Comparison of ENCODE assay signal across 9 cellular contexts in the genomic region with DNA sequence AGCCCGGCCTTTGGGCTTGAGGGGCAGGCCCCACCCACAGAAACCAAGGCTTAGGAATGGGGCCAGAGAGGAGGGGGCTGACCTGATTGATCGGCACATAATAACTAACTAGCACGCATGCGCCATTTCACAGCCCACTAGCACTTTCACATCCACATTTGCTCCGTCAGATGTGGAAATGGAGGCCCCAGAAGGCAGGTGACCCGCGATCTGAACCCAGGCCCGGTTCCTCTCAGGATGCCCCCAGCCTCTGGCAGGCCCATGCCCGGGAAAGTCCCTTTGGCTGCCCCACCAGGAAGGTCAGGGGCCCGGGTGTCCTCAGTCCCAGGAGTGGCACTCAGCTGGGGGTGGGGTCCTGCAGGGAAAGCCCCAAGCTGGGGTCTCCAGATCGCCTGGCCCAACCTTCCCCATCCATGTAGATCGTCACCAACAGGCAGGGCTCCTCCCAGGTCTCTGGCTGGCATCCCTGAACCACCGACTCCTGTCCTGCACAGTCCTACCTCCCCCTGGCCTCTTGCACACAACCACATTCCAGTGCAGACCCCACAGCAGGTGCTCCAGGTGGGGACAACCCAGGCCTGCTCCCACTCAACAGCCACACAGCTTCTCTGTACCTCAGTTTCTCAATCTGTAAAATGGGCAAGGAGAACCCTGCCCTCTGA. TPM values are rescaled to one million over a fixed set of nuclear protein-coding genes. Genes with fewer than 3 reads are reported as not detected.
A peak's percentile ranks its signal among the peaks of the same experiment; 100 is the strongest.
DNase-seq lines count a peak whose midpoint lies in the region; ATAC-seq lines count a peak whose summit lies in the region.
"Had no signal": no experiment of that assay in that cellular context is flagged by ENCODE, and none has a peak within 500 bp of the region (broad histone marks: within the 10 kb centered on the region; RNA-seq: fewer than 3 reads in every experiment).

No MANE protein-coding gene starts in this region.

- H3K4me1 Mint-ChIP-seq in memory B cell, result peaks cover 42% of the 10 kb centered on the region

- no peaks in the 10 kb centered on the region for H3K36me3 ChIP-seq in GM23248 (ENCODE audit: low read depth)
- H3K36me3 ChIP-seq: thoracic aorta had no signal

- ATAC-seq in GM18511 (IDR thresholded peaks at IDR 0.05; ENCODE audit: unreplicated experiment), result peak; percentile 69
- ATAC-seq in GM21723 (IDR thresholded peaks at IDR 0.05; ENCODE audit: unreplicated experiment), result peak; percentile 47
- peak; percentile 46 for ATAC-seq in HG03571 (IDR thresholded peaks at IDR 0.05; ENCODE audit: unreplicated experiment)
- peak; percentile 83 for ATAC-seq in memory B cell (ENCODE audit: low read depth)

- H3K4me3 Mint-ChIP-seq in memory B cell, result peak overlapping the region; percentile 79

- no peaks in the 10 kb centered on the region for H3F3A ChIP-seq in GM23248 (ENCODE audit: insufficient read depth)

- in situ Hi-C loops in GM23248 (cut with MboI), result no loop called here

- H3K36me3 Mint-ChIP-seq in memory B cell, result peaks cover 6% of the 10 kb centered on the region

- H3K79me2 ChIP-seq in GM23248 (ENCODE audit: insufficient read depth), result peaks cover 67% of the 10 kb centered on the region

- DNase-seq in memory B cell (ENCODE audit: low spot score in 2 of 2), result peak; percentile 61 to 68
- no peak for DNase-seq in head of caudate nucleus
- no peak for DNase-seq in NCI-H345 (lab: John Stamatoyannopoulos, UW)
- no peak for DNase-seq in GM23248
- no peak for DNase-seq in Ammon's horn (ENCODE audit: low spot score)

- H3K27me3 ChIP-seq in GM23248 (replicated peaks; ENCODE audit: insufficient read depth), result no peaks in the 10 kb centered on the region

- no peak overlapping the region for H3K9ac ChIP-seq in GM23248

- H3K27ac ChIP-seq in GM23248, result no peak overlapping the region
- H3K27ac ChIP-seq: thoracic aorta had no signal

- no peaks in the 10 kb centered on the region for H3K9me3 Mint-ChIP-seq in memory B cell

- no peaks in the 10 kb centered on the region for H4K20me1 ChIP-seq in GM23248 (ENCODE audit: insufficient read depth)

- no peaks in the 10 kb centered on the region for H3K27me3 Mint-ChIP-seq in memory B cell

- H3K27ac Mint-ChIP-seq in memory B cell, result peak overlapping the region; percentile 98

- no peak overlapping the region for H3K4me2 ChIP-seq in GM23248 (ENCODE audit: unreplicated experiment)

- no peaks in the 10 kb centered on the region for H3K9me3 ChIP-seq in GM23248 (ENCODE audit: low read depth)
- H3K9me3 ChIP-seq: thoracic aorta had no signal

- intact Hi-C loops in head of caudate nucleus (cut with DNase I), result no loop called here

- no peak overlapping the region for H2AFZ ChIP-seq in GM23248

- H3K4me1 ChIP-seq in GM23248 (ENCODE audit: insufficient read depth), result no peaks in the 10 kb centered on the region

- no peaks in the 10 kb centered on the region for H3K9me2 ChIP-seq in GM23248 (ENCODE audit: insufficient read depth)

- WGBS in GM23248 (ENCODE audit: low coverage in 1 of 2, low lambda C conversion rate in 2 of 2, missing lambda C conversion rate in 2 of 2), 2 experiments, result 81% methylated on average over 10 to 13 of the region's 13 CpGs

- no peak overlapping the region for H3K4me3 ChIP-seq in GM23248
- H3K4me3 ChIP-seq: thoracic aorta had no signal

RNA-seq across cellular contexts. Expression of gene VAV2, which starts 46.7 kb away (rescaled TPM):
- 8.3 and 9.0 TPM in 2 replicates for total RNA-seq in GM23248 (2014; rRNA removed; shearing (Covaris generic))
- 6.7 and 7.3 TPM in 2 replicates for polyA plus RNA-seq in GM23248 (2016; fragmentation: Nextera tagmentation; extraction: Ambion mirVana)

Comparison
In these comparisons a context has a peak if more than half of its experiments do, and no peak if none do; other contexts are left out.
1. DNase-seq: peak in memory B cell (2 of 2); none in head of caudate nucleus (0 of 42), NCI-H345 (single experiment), GM23248 (single experiment) and Ammon's horn (single experiment).
2. Peak in every context shown above with its lines, with median percentiles within 50 percentile points of each other: ATAC-seq.